In genomic region chr14:32332415-32333116, GRCh38 we compare ENCODE assay signal across 1 cellular context.
TF ChIP-seq lines count a peak whose summit lies in the region.

No MANE protein-coding gene starts in this region.

TF ChIP-seq in HepG2, 621 proteins besides CTCF, POLR2A, EP300 and RAD21 (continued from another document):
- TF ChIP-seq ZBTB4 (CRISPR knock-in tag; IDR thresholded peaks at IDR 0.05; ENCODE audit: borderline replicate concordance) = no peak
TF ChIP-seq in HepG2: peak in this region for 0.
